Comparison of ENCODE assay signal across 2 cellular contexts in the genomic region with DNA sequence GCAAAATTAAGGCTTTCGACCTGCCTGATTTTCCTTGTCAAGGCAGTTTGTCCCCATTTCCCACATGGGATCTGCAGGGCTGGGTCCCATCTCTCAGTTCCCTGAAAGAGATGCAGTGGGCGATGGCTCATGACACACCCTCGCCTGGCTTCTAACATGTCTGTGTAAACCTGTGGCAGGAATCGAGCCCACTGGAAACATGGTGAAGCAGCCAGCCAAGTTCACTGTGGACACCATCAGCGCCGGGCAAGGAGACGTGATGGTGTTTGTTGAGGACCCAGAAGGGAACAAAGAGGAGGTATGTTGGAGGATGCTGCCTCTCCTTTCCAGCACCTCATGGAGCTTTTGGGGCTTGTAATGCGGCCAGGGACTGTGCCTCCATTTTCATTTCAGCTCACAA.
TF ChIP-seq lines count a peak whose summit lies in the region.

No MANE protein-coding gene starts in this region.

TF ChIP-seq in HepG2, 621 proteins besides CTCF, POLR2A, EP300 and RAD21 (continued from another document):
- no peak for TF ChIP-seq ZNF678 (CRISPR knock-in tag; IDR thresholded peaks at IDR 0.05)
- TF ChIP-seq NR2F2 (IDR thresholded peaks at IDR 0.05; ENCODE audit: borderline replicate concordance, low read depth) = no peak

TF ChIP-seq in endothelial cell of umbilical vein, 7 proteins besides CTCF, POLR2A, EP300 and RAD21 (continued from another document):
- TF ChIP-seq, protein P1, sequence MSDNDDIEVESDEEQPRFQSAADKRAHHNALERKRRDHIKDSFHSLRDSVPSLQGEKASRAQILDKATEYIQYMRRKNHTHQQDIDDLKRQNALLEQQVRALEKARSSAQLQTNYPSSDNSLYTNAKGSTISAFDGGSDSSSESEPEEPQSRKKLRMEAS (IDR thresholded peaks at IDR 0.05; ENCODE audit: insufficient read depth, insufficient read length) = no peak
TF ChIP-seq in endothelial cell of umbilical vein: peak in this region for 0.
